ENCODE assay signal across 11 cellular contexts in genomic region chr3:168085491-168086119, GRCh38. TPM values are rescaled to one million over a fixed set of nuclear protein-coding genes. Genes with fewer than 3 reads are reported as not detected.
DNase-seq lines count a peak whose midpoint lies in the region; ATAC-seq and TF ChIP-seq lines count a peak whose summit lies in the region.
"Had no signal": no experiment of that assay in that cellular context is flagged by ENCODE, and none has a peak within 500 bp of the region (broad histone marks: within the 10 kb centered on the region; RNA-seq: fewer than 3 reads in every experiment).

No MANE protein-coding gene starts in this region.

- ATAC-seq in GM19351 (IDR thresholded peaks at IDR 0.05; ENCODE audit: unreplicated experiment) (peak; percentile 39), HG02840 (IDR thresholded peaks at IDR 0.05; ENCODE audit: low FRiP score, unreplicated experiment) (peak; percentile 42), HG03575 (IDR thresholded peaks at IDR 0.05; ENCODE audit: extremely low read depth, insufficient number of reproducible peaks, low FRiP score, unreplicated experiment) (peak; percentile 31)

- H3K4me3 ChIP-seq in adrenal gland = no peak overlapping the region
- H3K4me3 ChIP-seq in right atrium auricular region = no peak overlapping the region
- H3K4me3 ChIP-seq: esophagus squamous epithelium, uterus had no signal

- no peak for TF ChIP-seq POLR2A in adrenal gland (IDR thresholded peaks at IDR 0.05)

- DNase-seq in DMS 273 (lab: John Stamatoyannopoulos, UW; ENCODE audit: unreplicated experiment) (peak; percentile 90), cortex of kidney (lab: John Stamatoyannopoulos, UW) (no peak), activated T-cell treated with anti-CD3 and anti-CD28 coated beads for 4 hours (no peak), adrenal gland (no peak), right atrium auricular region (ENCODE audit: low spot score) (no peak)
- DNase-seq: EL, esophagus squamous epithelium, uterus had no signal

- H3K4me1 ChIP-seq in adrenal gland (replicated peaks in 1 of 2) = peaks cover 6 to 8% of the 10 kb centered on the region in 2 donors
- peaks cover 0 to 46% of the 10 kb centered on the region in 2 donors for H3K4me1 ChIP-seq in right atrium auricular region

- H3K36me3 ChIP-seq in adrenal gland (replicated peaks in 1 of 2) (no peaks in the 10 kb centered on the region), right atrium auricular region (no peaks in the 10 kb centered on the region)
- H3K36me3 ChIP-seq: esophagus squamous epithelium, uterus had no signal

- intact Hi-C loops in adrenal gland (cut with DNase I) = no loop called here

- 84 to 95% (median 85%) methylated on average over 4 of the region's 4 CpGs for WGBS in adrenal gland, 4 donors

- H3K9me3 ChIP-seq in adrenal gland (replicated peaks in 1 of 3) (no peaks in the 10 kb centered on the region), right atrium auricular region (no peaks in the 10 kb centered on the region)
- H3K9me3 ChIP-seq: esophagus squamous epithelium, uterus had no signal

- H3K27me3 ChIP-seq in adrenal gland (no peaks in the 10 kb centered on the region), right atrium auricular region (no peaks in the 10 kb centered on the region)
- H3K27me3 ChIP-seq: esophagus squamous epithelium, uterus had no signal

- H3K27ac ChIP-seq in adrenal gland = no peak overlapping the region
- H3K27ac ChIP-seq in right atrium auricular region = no peak overlapping the region
- H3K27ac ChIP-seq: esophagus squamous epithelium, uterus had no signal

- TF ChIP-seq CTCF in adrenal gland (IDR thresholded peaks at IDR 0.05) (no peak), right atrium auricular region (IDR thresholded peaks at IDR 0.05) (no peak)

RNA-seq across cellular contexts. Expression of gene GOLIM4, which starts 10.1 kb away (rescaled TPM):
- 10 to 100 TPM; 14.7 to 23.8 (median 17.0) TPM for total RNA-seq in adrenal gland
- polyA plus RNA-seq in adrenal gland = 10 to 100 TPM in 2 of 3 donors, 1 to 10 TPM in 1; 6.5 to 25.2 (median 12.4) TPM
- 10 to 100 TPM; 56.0 to 63.7 TPM for total RNA-seq in right atrium auricular region
